1 cellular context compared by ENCODE assay signal in genomic region chr4:149785686-149786431, GRCh38.
TF ChIP-seq lines count a peak whose summit lies in the region.

No MANE protein-coding gene starts in this region.

TF ChIP-seq in IMR-90, 13 proteins besides CTCF, POLR2A, EP300 and RAD21:
- TF ChIP-seq CHD1 (IDR thresholded peaks at IDR 0.05; ENCODE audit: low read depth, low read length) (no peak), FOS (IDR thresholded peaks at IDR 0.05; ENCODE audit: low read depth, low read length) (no peak), ELK1 (IDR thresholded peaks at IDR 0.05; ENCODE audit: borderline replicate concordance, low read depth, low read length) (no peak), CEBPB (IDR thresholded peaks at IDR 0.05; ENCODE audit: low read depth, low read length) (no peak), MAZ (IDR thresholded peaks at IDR 0.05; ENCODE audit: borderline replicate concordance, low read depth, low read length) (no peak), MXI1 (IDR thresholded peaks at IDR 0.05; ENCODE audit: borderline replicate concordance, low read depth, low read length) (no peak), BHLHE40 (IDR thresholded peaks at IDR 0.05; ENCODE audit: low read depth, low read length) (no peak), RCOR1 (IDR thresholded peaks at IDR 0.05; ENCODE audit: insufficient replicate concordance, low read length) (no peak), SMC3 (IDR thresholded peaks at IDR 0.05; ENCODE audit: low read depth, low read length) (no peak), NFE2L2 (IDR thresholded peaks at IDR 0.05; ENCODE audit: low read depth, low read length) (no peak)
- TF ChIP-seq, protein P1, sequence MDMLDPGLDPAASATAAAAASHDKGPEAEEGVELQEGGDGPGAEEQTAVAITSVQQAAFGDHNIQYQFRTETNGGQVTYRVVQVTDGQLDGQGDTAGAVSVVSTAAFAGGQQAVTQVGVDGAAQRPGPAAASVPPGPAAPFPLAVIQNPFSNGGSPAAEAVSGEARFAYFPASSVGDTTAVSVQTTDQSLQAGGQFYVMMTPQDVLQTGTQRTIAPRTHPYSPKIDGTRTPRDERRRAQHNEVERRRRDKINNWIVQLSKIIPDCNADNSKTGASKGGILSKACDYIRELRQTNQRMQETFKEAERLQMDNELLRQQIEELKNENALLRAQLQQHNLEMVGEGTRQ (IDR thresholded peaks at IDR 0.05; ENCODE audit: low read depth, low read length) = no peak
